In genomic region chr2:100248971-100249370, GRCh38 we compare ENCODE assay signal across 17 cellular contexts.
"Had no signal": no experiment of that assay in that cellular context is flagged by ENCODE, and none has a peak within 500 bp of the region (broad histone marks: within the 10 kb centered on the region; RNA-seq: fewer than 3 reads in every experiment).

No MANE protein-coding gene starts in this region.

- H3K9me3 ChIP-seq: body of pancreas, gastroesophageal sphincter, heart right ventricle, psoas muscle, right lobe of liver, spleen, thyroid gland, uterus had no signal

- ATAC-seq: activated CD8-positive, alpha-beta T cell treated with anti-CD3 and anti-CD28 coated beads for 36 hours; activated T-cell treated with anti-CD3 and anti-CD28 coated beads, Interleukin-2, amount 50 U/mL, for 4 hours; body of pancreas; gastroesophageal sphincter; heart right ventricle; psoas muscle; right lobe of liver had no signal

- H3K27ac Mint-ChIP-seq: activated CD8-positive, alpha-beta T cell treated with anti-CD3 and anti-CD28 coated beads for 36 hours had no signal

- H3K4me3 Mint-ChIP-seq: activated CD8-positive, alpha-beta T cell treated with anti-CD3 and anti-CD28 coated beads for 36 hours; activated T-cell treated with anti-CD3 and anti-CD28 coated beads, Interleukin-2, amount 50 U/mL, for 4 hours; nephron had no signal

- H3K4me3 ChIP-seq: body of pancreas, gastroesophageal sphincter, heart right ventricle, psoas muscle, right lobe of liver, spleen, thyroid gland, uterus had no signal

- DNase-seq: activated CD4-positive, alpha-beta T cell treated with anti-CD3 and anti-CD28 coated beads for 4 hours; activated CD8-positive, alpha-beta T cell treated with anti-CD3 and anti-CD28 coated beads for 36 hours; activated effector memory CD4-positive, alpha-beta T cell treated with Interleukin-2 at 50 U/mL for 16 hours; activated T-cell treated with anti-CD3 and anti-CD28 coated beads, Interleukin-2, amount 50 U/mL, for 4 hours; amygdala; body of pancreas; caudate nucleus; heart right ventricle; psoas muscle; right lobe of liver; thyroid gland; uterus had no signal

- FAIRE-seq: colon had no signal

- H3K9me3 Mint-ChIP-seq: activated CD8-positive, alpha-beta T cell treated with anti-CD3 and anti-CD28 coated beads for 36 hours; activated naive CD4-positive, alpha-beta T cell treated with anti-CD3 and anti-CD28 coated beads, Interleukin-2, amount 50 U/mL, for 72 hours; activated T-cell treated with anti-CD3 and anti-CD28 coated beads, Interleukin-2, amount 50 U/mL, for 4 hours; nephron had no signal

- H3K27me3 ChIP-seq: body of pancreas, gastroesophageal sphincter, right lobe of liver, spleen, thyroid gland, uterus had no signal

- H3K36me3 ChIP-seq: gastroesophageal sphincter, heart right ventricle, right lobe of liver, spleen, thyroid gland, uterus had no signal

- H3K36me3 Mint-ChIP-seq: activated naive CD4-positive, alpha-beta T cell treated with anti-CD3 and anti-CD28 coated beads, Interleukin-2, amount 50 U/mL, for 72 hours had no signal

- H3K27ac ChIP-seq: body of pancreas, gastroesophageal sphincter, heart right ventricle, psoas muscle, right lobe of liver, thyroid gland, uterus had no signal

- H3K4me1 ChIP-seq: body of pancreas, heart right ventricle, psoas muscle, right lobe of liver, uterus had no signal
